ENCODE assay signal across 1 cellular context in genomic region chr17:52824542-52824941, GRCh38.
TF ChIP-seq lines count a peak whose summit lies in the region.

No MANE protein-coding gene starts in this region.

TF ChIP-seq in HepG2, 621 proteins besides CTCF, POLR2A, EP300 and RAD21 (continued from another document):
- TF ChIP-seq DMTF1 (CRISPR knock-in tag; IDR thresholded peaks at IDR 0.05): no peak
- TF ChIP-seq GFI1 (CRISPR knock-in tag; IDR thresholded peaks at IDR 0.05; ENCODE audit: borderline replicate concordance): no peak
- no peak for TF ChIP-seq SRY (CRISPR knock-in tag; IDR thresholded peaks at IDR 0.05)
- no peak for TF ChIP-seq ZNF740 (CRISPR knock-in tag; IDR thresholded peaks at IDR 0.05)
- TF ChIP-seq ARID5B (CRISPR knock-in tag; IDR thresholded peaks at IDR 0.05): peak; percentile 10; the same call in 1 of the 2 replicates
- TF ChIP-seq MYNN (CRISPR knock-in tag; IDR thresholded peaks at IDR 0.05; ENCODE audit: low read depth): no peak
- TF ChIP-seq XRCC5 (optimal IDR thresholded peaks at IDR 0.05; ENCODE audit: low read length): peak; percentile 79
- TF ChIP-seq RARA (CRISPR knock-in tag; IDR thresholded peaks at IDR 0.05): 0 out of 2 replicates have a peak, but pooled peaks have one; percentile 29
- TF ChIP-seq ZNF44 (CRISPR knock-in tag; IDR thresholded peaks at IDR 0.05): no peak
- peak; percentile 87 for TF ChIP-seq PATZ1 (CRISPR knock-in tag; IDR thresholded peaks at IDR 0.05)
- TF ChIP-seq TAF1 (CRISPR knock-in tag; IDR thresholded peaks at IDR 0.05): no peak
- no peak for TF ChIP-seq CBFB (CRISPR knock-in tag; IDR thresholded peaks at IDR 0.05)
- TF ChIP-seq ZNF513 (CRISPR knock-in tag; conservative IDR thresholded peaks at IDR 0.05): no peak
- no peak for TF ChIP-seq YEATS4 (CRISPR knock-in tag; IDR thresholded peaks at IDR 0.05; ENCODE audit: borderline replicate concordance)
- no peak for TF ChIP-seq TRIM22 (IDR thresholded peaks at IDR 0.05)
- TF ChIP-seq CREB1 (IDR thresholded peaks at IDR 0.05): no peak
- TF ChIP-seq CREB1 (CRISPR knock-in tag; IDR thresholded peaks at IDR 0.05): peak; percentile 29; the same call in 1 of the 2 replicates
- TF ChIP-seq ZMYM4 (CRISPR knock-in tag; IDR thresholded peaks at IDR 0.05): 0 out of 2 replicates have a peak, but pooled peaks have one; percentile 49
- peak; percentile 56 for TF ChIP-seq POLR2G (IDR thresholded peaks at IDR 0.05; ENCODE audit: low read depth, low read length)
- TF ChIP-seq EHMT2 (IDR thresholded peaks at IDR 0.05; ENCODE audit: borderline replicate concordance, low read depth, low read length): 0 out of 2 replicates have a peak, but pooled peaks have one; percentile 43
- TF ChIP-seq ZSCAN12 (CRISPR knock-in tag; IDR thresholded peaks at IDR 0.05): no peak
- no peak for TF ChIP-seq EZH2 (conservative IDR thresholded peaks at IDR 0.05; ENCODE audit: low read depth, low read length)
- TF ChIP-seq MIXL1 (CRISPR knock-in tag; IDR thresholded peaks at IDR 0.05): no peak
- peak; percentile 11; the same call in 1 of the 2 replicates for TF ChIP-seq HNF4A (CRISPR knock-in tag; IDR thresholded peaks at IDR 0.05)
